Comparison of ENCODE assay signal across 1 cellular context in the genomic region with DNA sequence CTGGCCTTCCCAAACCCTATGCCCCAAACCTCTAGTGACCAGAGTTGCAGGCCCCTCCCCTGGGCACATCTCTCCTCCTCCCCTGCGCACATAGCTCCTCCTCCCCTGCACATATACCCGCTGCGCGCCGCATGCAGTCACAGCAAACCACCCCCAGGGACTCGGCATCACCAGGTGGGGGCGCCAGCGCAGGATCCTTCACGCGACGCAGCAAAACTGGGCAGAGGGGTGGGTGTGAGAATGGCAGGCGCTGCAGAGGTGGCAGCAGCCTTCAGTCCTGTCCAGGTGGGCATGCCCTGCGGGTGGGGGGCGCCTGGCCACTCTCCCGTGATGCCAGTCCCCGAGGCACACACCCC.
A peak's percentile ranks its signal among the peaks of the same experiment; 100 is the strongest.
TF ChIP-seq lines count a peak whose summit lies in the region.

No MANE protein-coding gene starts in this region.

TF ChIP-seq in GM12878, 131 proteins besides CTCF, POLR2A, EP300 and RAD21 (continued from another document):
- TF ChIP-seq IRF4 (IDR thresholded peaks at IDR 0.05; ENCODE audit: low read depth, low read length), result no peak
- peak; percentile 40; the same call in 1 of the 3 replicates for TF ChIP-seq POU2F2 (IDR thresholded peaks at IDR 0.05; ENCODE audit: borderline replicate concordance, low read depth, low read length)
- TF ChIP-seq, protein P1, sequence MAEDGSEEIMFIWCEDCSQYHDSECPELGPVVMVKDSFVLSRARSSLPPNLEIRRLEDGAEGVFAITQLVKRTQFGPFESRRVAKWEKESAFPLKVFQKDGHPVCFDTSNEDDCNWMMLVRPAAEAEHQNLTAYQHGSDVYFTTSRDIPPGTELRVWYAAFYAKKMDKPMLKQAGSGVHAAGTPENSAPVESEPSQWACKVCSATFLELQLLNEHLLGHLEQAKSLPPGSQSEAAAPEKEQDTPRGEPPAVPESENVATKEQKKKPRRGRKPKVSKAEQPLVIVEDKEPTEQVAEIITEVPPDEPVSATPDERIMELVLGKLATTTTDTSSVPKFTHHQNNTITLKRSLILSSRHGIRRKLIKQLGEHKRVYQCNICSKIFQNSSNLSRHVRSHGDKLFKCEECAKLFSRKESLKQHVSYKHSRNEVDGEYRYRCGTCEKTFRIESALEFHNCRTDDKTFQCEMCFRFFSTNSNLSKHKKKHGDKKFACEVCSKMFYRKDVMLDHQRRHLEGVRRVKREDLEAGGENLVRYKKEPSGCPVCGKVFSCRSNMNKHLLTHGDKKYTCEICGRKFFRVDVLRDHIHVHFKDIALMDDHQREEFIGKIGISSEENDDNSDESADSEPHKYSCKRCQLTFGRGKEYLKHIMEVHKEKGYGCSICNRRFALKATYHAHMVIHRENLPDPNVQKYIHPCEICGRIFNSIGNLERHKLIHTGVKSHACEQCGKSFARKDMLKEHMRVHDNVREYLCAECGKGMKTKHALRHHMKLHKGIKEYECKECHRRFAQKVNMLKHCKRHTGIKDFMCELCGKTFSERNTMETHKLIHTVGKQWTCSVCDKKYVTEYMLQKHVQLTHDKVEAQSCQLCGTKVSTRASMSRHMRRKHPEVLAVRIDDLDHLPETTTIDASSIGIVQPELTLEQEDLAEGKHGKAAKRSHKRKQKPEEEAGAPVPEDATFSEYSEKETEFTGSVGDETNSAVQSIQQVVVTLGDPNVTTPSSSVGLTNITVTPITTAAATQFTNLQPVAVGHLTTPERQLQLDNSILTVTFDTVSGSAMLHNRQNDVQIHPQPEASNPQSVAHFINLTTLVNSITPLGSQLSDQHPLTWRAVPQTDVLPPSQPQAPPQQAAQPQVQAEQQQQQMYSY (CRISPR knock-in tag; IDR thresholded peaks at IDR 0.05), result no peak
- TF ChIP-seq NFIC (IDR thresholded peaks at IDR 0.05; ENCODE audit: low read depth, low read length), result no peak
- TF ChIP-seq SP1 (IDR thresholded peaks at IDR 0.05; ENCODE audit: low read depth, low read length), result no peak
- TF ChIP-seq REST (IDR thresholded peaks at IDR 0.05; ENCODE audit: low read depth, low read length), result no peak
- TF ChIP-seq CREM (IDR thresholded peaks at IDR 0.05; ENCODE audit: low read depth), result peak; percentile 66; the same call in 1 of the 2 replicates
- TF ChIP-seq BHLHE40 (IDR thresholded peaks at IDR 0.05; ENCODE audit: borderline replicate concordance in 1 of 2, low read depth in 2 of 2, low read length in 1 of 2), result peak; percentile 64 to 89
- no peak for TF ChIP-seq TCF3 (IDR thresholded peaks at IDR 0.05; ENCODE audit: borderline replicate concordance, insufficient read depth, low read depth, low read length)
- TF ChIP-seq JUND (IDR thresholded peaks at IDR 0.05; ENCODE audit: low read depth, low read length), result no peak
- no peak for TF ChIP-seq RCOR1 (conservative IDR thresholded peaks at IDR 0.05; ENCODE audit: low read depth, low read length)
- no peak for TF ChIP-seq SREBF2 (IDR thresholded peaks at IDR 0.05; ENCODE audit: low read length)
- TF ChIP-seq EED (IDR thresholded peaks at IDR 0.05; ENCODE audit: low read depth), result no peak
